1 cellular context compared by ENCODE assay signal in genomic region chr12:50635356-50635755, GRCh38.
TF ChIP-seq lines count a peak whose summit lies in the region.

No MANE protein-coding gene starts in this region.

TF ChIP-seq in HepG2, 621 proteins besides CTCF, POLR2A, EP300 and RAD21 (continued from another document):
- TF ChIP-seq PRDM4 (CRISPR knock-in tag; IDR thresholded peaks at IDR 0.05; ENCODE audit: borderline replicate concordance) (no peak), RFXANK (CRISPR knock-in tag; IDR thresholded peaks at IDR 0.05) (no peak), ZNF562 (CRISPR knock-in tag; IDR thresholded peaks at IDR 0.05; ENCODE audit: borderline replicate concordance) (no peak), ZNF121 (CRISPR knock-in tag; IDR thresholded peaks at IDR 0.05) (no peak), HNRNPUL1 (IDR thresholded peaks at IDR 0.05; ENCODE audit: low read depth, low read length) (no peak), AGO2 (optimal IDR thresholded peaks at IDR 0.05; ENCODE audit: low read depth, low read length) (no peak)
- TF ChIP-seq, protein P1, sequence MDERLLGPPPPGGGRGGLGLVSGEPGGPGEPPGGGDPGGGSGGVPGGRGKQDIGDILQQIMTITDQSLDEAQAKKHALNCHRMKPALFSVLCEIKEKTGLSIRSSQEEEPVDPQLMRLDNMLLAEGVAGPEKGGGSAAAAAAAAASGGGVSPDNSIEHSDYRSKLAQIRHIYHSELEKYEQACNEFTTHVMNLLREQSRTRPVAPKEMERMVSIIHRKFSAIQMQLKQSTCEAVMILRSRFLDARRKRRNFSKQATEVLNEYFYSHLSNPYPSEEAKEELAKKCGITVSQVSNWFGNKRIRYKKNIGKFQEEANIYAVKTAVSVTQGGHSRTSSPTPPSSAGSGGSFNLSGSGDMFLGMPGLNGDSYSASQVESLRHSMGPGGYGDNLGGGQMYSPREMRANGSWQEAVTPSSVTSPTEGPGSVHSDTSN (CRISPR knock-in tag; IDR thresholded peaks at IDR 0.05): no peak
- TF ChIP-seq, protein P2, sequence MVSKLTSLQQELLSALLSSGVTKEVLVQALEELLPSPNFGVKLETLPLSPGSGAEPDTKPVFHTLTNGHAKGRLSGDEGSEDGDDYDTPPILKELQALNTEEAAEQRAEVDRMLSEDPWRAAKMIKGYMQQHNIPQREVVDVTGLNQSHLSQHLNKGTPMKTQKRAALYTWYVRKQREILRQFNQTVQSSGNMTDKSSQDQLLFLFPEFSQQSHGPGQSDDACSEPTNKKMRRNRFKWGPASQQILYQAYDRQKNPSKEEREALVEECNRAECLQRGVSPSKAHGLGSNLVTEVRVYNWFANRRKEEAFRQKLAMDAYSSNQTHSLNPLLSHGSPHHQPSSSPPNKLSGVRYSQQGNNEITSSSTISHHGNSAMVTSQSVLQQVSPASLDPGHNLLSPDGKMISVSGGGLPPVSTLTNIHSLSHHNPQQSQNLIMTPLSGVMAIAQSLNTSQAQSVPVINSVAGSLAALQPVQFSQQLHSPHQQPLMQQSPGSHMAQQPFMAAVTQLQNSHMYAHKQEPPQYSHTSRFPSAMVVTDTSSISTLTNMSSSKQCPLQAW (CRISPR knock-in tag; IDR thresholded peaks at IDR 0.05): no peak
- TF ChIP-seq, protein P3, sequence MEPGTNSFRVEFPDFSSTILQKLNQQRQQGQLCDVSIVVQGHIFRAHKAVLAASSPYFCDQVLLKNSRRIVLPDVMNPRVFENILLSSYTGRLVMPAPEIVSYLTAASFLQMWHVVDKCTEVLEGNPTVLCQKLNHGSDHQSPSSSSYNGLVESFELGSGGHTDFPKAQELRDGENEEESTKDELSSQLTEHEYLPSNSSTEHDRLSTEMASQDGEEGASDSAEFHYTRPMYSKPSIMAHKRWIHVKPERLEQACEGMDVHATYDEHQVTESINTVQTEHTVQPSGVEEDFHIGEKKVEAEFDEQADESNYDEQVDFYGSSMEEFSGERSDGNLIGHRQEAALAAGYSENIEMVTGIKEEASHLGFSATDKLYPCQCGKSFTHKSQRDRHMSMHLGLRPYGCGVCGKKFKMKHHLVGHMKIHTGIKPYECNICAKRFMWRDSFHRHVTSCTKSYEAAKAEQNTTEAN (CRISPR knock-in tag; conservative IDR thresholded peaks at IDR 0.05): no peak
